In the genomic region with DNA sequence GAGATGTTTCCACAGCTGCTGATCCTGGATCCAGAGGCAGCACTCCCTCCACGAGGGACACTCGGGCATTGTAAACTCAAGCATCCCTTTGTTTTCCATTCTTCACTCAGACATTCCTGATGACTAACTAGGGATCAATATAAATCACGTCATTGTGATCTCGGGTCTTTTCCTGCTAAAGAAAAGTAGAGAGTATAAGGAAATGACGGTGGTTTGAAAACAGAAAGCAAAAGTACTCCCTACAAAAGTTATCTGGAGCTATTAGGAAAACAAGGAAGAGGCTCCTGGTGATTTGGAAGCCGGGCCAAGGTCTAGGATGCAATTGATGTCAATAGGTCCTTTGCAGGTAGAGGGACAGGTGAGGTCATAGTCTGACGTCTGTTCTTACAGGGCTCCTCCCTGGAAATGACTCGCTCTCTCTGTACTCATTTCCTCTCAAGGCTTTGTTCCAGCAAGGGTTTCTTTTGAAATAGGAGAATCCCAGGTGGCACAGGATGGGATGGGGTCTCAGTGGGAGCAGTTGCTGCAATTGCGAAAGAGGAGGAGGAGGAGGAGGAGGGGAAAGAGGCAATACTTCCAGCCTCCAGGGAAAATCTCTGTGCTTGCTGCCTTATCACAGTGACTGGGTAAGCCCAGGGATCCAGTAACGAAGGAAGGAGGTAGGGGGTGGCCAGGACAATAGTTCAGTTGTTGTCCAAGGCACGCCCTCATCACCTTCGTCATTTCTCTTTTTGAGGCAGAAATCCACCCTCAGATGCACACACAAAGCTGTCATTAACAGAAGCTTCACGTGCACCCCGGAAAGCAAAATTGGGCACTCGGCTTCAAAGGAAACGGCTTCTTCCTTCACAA, we compare ENCODE assay signal across 8 cellular contexts.
A peak's percentile ranks its signal among the peaks of the same experiment; 100 is the strongest.
DNase-seq lines count a peak whose midpoint lies in the region; ATAC-seq, FAIRE-seq and TF ChIP-seq lines count a peak whose summit lies in the region.

No MANE protein-coding gene starts in this region.

- CTCF ChIA-PET in CD4-positive, alpha-beta T cell (lab: Charles Lee) = no interaction called here
- CTCF ChIA-PET in endothelial cell of umbilical vein (lab: Charles Lee) = interaction anchor here (0.9 to 2.3 kb wide), 9 partner anchors 11 to 115 kb away, joined by 3 to 13 read pairs (median 5); no protein-coding TSS in a partner anchor

- H3K9me3 ChIP-seq in CD4-positive, alpha-beta T cell (ENCODE audit: control insufficient read depth, low read length) = no peaks in the 10 kb centered on the region
- no peaks in the 10 kb centered on the region for H3K9me3 ChIP-seq in SJSA1 (replicated peaks)
- H3K9me3 ChIP-seq in endothelial cell of umbilical vein (replicated peaks; ENCODE audit: control insufficient read depth, insufficient read depth, low read length) = no peaks in the 10 kb centered on the region
- no peaks in the 10 kb centered on the region for H3K9me3 ChIP-seq in WERI-Rb-1 (ENCODE audit: severe bottlenecking)

- peak overlapping the region; percentile 19 for H3K27ac ChIP-seq in CD4-positive, alpha-beta T cell (ENCODE audit: low read depth, low read length)
- peak overlapping the region; percentile 38 for H3K27ac ChIP-seq in SJSA1
- H3K27ac ChIP-seq in endothelial cell of umbilical vein (ENCODE audit: insufficient read depth, low read depth, low read length) = peak overlapping the region; percentile 91
- no peak overlapping the region for H3K27ac ChIP-seq in WERI-Rb-1

- no peaks in the 10 kb centered on the region for H3K27me3 ChIP-seq in CD4-positive, alpha-beta T cell (ENCODE audit: control insufficient read depth, insufficient read depth, low read length)
- no peaks in the 10 kb centered on the region for H3K27me3 ChIP-seq in SJSA1 (replicated peaks)
- peaks cover 2 to 12% of the 10 kb centered on the region in 2 experiments for H3K27me3 ChIP-seq in endothelial cell of umbilical vein (ENCODE audit: control insufficient read depth in 2 of 2, insufficient read depth in 2 of 2, low read length in 2 of 2)
- no peaks in the 10 kb centered on the region for H3K27me3 ChIP-seq in WERI-Rb-1 (ENCODE audit: insufficient read depth, low read depth, severe bottlenecking)

- no peaks in the 10 kb centered on the region for H3K79me2 ChIP-seq in endothelial cell of umbilical vein (ENCODE audit: control insufficient read depth, insufficient read depth, low read length)

- peak; percentile 94 for FAIRE-seq in endothelial cell of umbilical vein (lab: Jason Lieb, UNC)

- no peak for TF ChIP-seq CTCF in CD4-positive, alpha-beta T cell (IDR thresholded peaks at IDR 0.05)
- TF ChIP-seq CTCF in endothelial cell of umbilical vein (IDR thresholded peaks at IDR 0.05; ENCODE audit: extremely low read depth in 1 of 2, insufficient read depth in 1 of 2, low read depth in 1 of 2, low read length in 2 of 2) (no peak), WERI-Rb-1 (IDR thresholded peaks at IDR 0.05; ENCODE audit: low read depth, low read length) (no peak)

- H3K27me3 Mint-ChIP-seq in CD4-positive, alpha-beta T cell = no peaks in the 10 kb centered on the region
- peaks cover 0 to 2% (median 0%) of the 10 kb centered on the region in 5 donors for H3K27me3 Mint-ChIP-seq in naive thymus-derived CD8-positive, alpha-beta T cell

- H3K36me3 ChIP-seq in SJSA1 (no peaks in the 10 kb centered on the region), endothelial cell of umbilical vein (ENCODE audit: control insufficient read depth in 2 of 2, extremely low read depth in 1 of 2, insufficient read depth in 2 of 2, low read length in 2 of 2) (no peaks in the 10 kb centered on the region), WERI-Rb-1 (no peaks in the 10 kb centered on the region)

- intact Hi-C loops in CD4-positive, alpha-beta T cell (cut with DNase I, micrococcal nuclease) = no loop called here
- intact Hi-C loops in endothelial cell of umbilical vein (cut with micrococcal nuclease) = loop anchor here (1.0 to 2.0 kb wide), 10 partner anchors 15 to 501 kb away; partner anchors contain the start of genes RREB1 and SSR1

- ATAC-seq in CD4-positive, alpha-beta T cell (ENCODE audit: poor library complexity) = peak; percentile 89
- ATAC-seq in HG02610 (IDR thresholded peaks at IDR 0.05; ENCODE audit: unreplicated experiment) (peak; percentile 15), HG03280 (IDR thresholded peaks at IDR 0.05; ENCODE audit: unreplicated experiment) (no peak)
- peak; percentile 77 to 89 for ATAC-seq in naive thymus-derived CD8-positive, alpha-beta T cell

- TF ChIP-seq POLR2A in endothelial cell of umbilical vein (IDR thresholded peaks at IDR 0.05; ENCODE audit: low read depth, low read length) = no peak

- H3K9ac ChIP-seq in endothelial cell of umbilical vein (replicated peaks; ENCODE audit: extremely low read depth, insufficient read depth, low read length) = peak overlapping the region; percentile 77

- H3K27ac Mint-ChIP-seq in CD4-positive, alpha-beta T cell = peak overlapping the region; percentile 93
- H3K27ac Mint-ChIP-seq in naive thymus-derived CD8-positive, alpha-beta T cell = peak overlapping the region; percentile 69 to 99 (median 98)

- DNase-seq in CD4-positive, alpha-beta T cell = peak in 6 of 10 experiments; percentile 8 to 54 (median 18)
- DNase-seq in SJSA1 (ENCODE audit: low read depth in 1 of 2, low spot score in 2 of 2) = peak in 1 of 2 experiments; percentile 71
- DNase-seq in endothelial cell of umbilical vein (ENCODE audit: low read depth, low spot score) = peak; percentile 91
- peak in 9 of 10 donors; percentile 9 to 73 (median 66) for DNase-seq in naive thymus-derived CD8-positive, alpha-beta T cell
- DNase-seq in WERI-Rb-1 = no peak
- no peak for DNase-seq in amygdala (lab: John Stamatoyannopoulos, UW)

- H3K4me3 Mint-ChIP-seq in CD4-positive, alpha-beta T cell = peak overlapping the region; percentile 93
- peak overlapping the region; percentile 84 to 98 (median 94) for H3K4me3 Mint-ChIP-seq in naive thymus-derived CD8-positive, alpha-beta T cell

- no peaks in the 10 kb centered on the region for H3K36me3 Mint-ChIP-seq in CD4-positive, alpha-beta T cell (ENCODE audit: low read depth)
- H3K36me3 Mint-ChIP-seq in naive thymus-derived CD8-positive, alpha-beta T cell = no peaks in the 10 kb centered on the region

- peak overlapping the region; percentile 78 for H3K4me2 ChIP-seq in endothelial cell of umbilical vein (ENCODE audit: insufficient read depth, low read length)

- H3K9me3 Mint-ChIP-seq in CD4-positive, alpha-beta T cell = no peaks in the 10 kb centered on the region
- H3K9me3 Mint-ChIP-seq in naive thymus-derived CD8-positive, alpha-beta T cell = no peaks in the 10 kb centered on the region

- dilution Hi-C loops in endothelial cell of umbilical vein (cut with MboI; ENCODE audit: extremely low pct_ligation_motif_present, low sequenced_read_pairs) = no loop called here

- H3K4me3 ChIP-seq in SJSA1 = peak overlapping the region; percentile 28
- peak overlapping the region; percentile 24 to 69 (median 37) for H3K4me3 ChIP-seq in endothelial cell of umbilical vein (replicated peaks in 1 of 3; ENCODE audit: insufficient read depth in 1 of 3, low read depth in 1 of 3, low read length in 3 of 3)
- H3K4me3 ChIP-seq in WERI-Rb-1 (ENCODE audit: low read depth, low read length) = no peak overlapping the region

- POLR2A ChIA-PET in CD4-positive, alpha-beta T cell (lab: Charles Lee) = interaction anchor here (0.9 kb wide), 1 partner anchor 201 kb away, joined by 3 read pairs; no protein-coding TSS in a partner anchor
- POLR2A ChIA-PET in endothelial cell of umbilical vein (lab: Charles Lee) = interaction anchor here (0.6 to 1.6 kb wide), 2 partner anchors 12 to 15 kb away, joined by 3 to 4 read pairs; no protein-coding TSS in a partner anchor
- POLR2A ChIA-PET in naive thymus-derived CD8-positive, alpha-beta T cell (lab: Charles Lee) = interaction anchor here (0.6 to 0.9 kb wide), 2 partner anchors 277 to 483 kb away, joined by 3 to 4 read pairs; no protein-coding TSS in a partner anchor

- H3K4me1 ChIP-seq in SJSA1 (replicated peaks) (peaks cover 12% of the 10 kb centered on the region), endothelial cell of umbilical vein (ENCODE audit: control insufficient read depth, extremely low read depth, insufficient read depth, low read length) (peaks cover 17% of the 10 kb centered on the region)

- no peaks in the 10 kb centered on the region for H4K20me1 ChIP-seq in endothelial cell of umbilical vein (replicated peaks; ENCODE audit: control insufficient read depth, extremely low read depth, insufficient read depth, low read length)

- H3K4me1 Mint-ChIP-seq in CD4-positive, alpha-beta T cell (ENCODE audit: low read depth) = peaks cover 22% of the 10 kb centered on the region
- H3K4me1 Mint-ChIP-seq in naive thymus-derived CD8-positive, alpha-beta T cell = peaks cover 9 to 35% (median 16%) of the 10 kb centered on the region in 4 donors

- TSS peak; percentile 94 for BruUV-seq in endothelial cell of umbilical vein (replicated peaks; lab: Mats Ljungman, UMichigan)

- peak overlapping the region; percentile 63 for H2AFZ ChIP-seq in endothelial cell of umbilical vein (ENCODE audit: low read depth, low read length)

- H3K9me1 ChIP-seq in endothelial cell of umbilical vein (replicated peaks; ENCODE audit: control insufficient read depth, extremely low read depth, insufficient read depth, low read length) = no peaks in the 10 kb centered on the region

TF ChIP-seq in endothelial cell of umbilical vein, 7 proteins besides CTCF, POLR2A, EP300 and RAD21:
- TF ChIP-seq MAX (IDR thresholded peaks at IDR 0.05; ENCODE audit: insufficient read depth, insufficient read length) = no peak
- TF ChIP-seq FOS (IDR thresholded peaks at IDR 0.05; ENCODE audit: borderline replicate concordance, insufficient read depth, low read length) = peak; percentile 78
- peak; percentile 44 for TF ChIP-seq POLR2AphosphoS5 (IDR thresholded peaks at IDR 0.05; ENCODE audit: insufficient read depth, low read depth, low read length)
- TF ChIP-seq EZH2 (IDR thresholded peaks at IDR 0.05; ENCODE audit: borderline replicate concordance, low read depth, low read length, severe bottlenecking) = no peak
- peak; percentile 34 for TF ChIP-seq GATA2 (IDR thresholded peaks at IDR 0.05; ENCODE audit: insufficient read depth, insufficient read length, low read depth, low read length)
- peak; percentile 84 for TF ChIP-seq JUN (IDR thresholded peaks at IDR 0.05; ENCODE audit: borderline replicate concordance, insufficient read depth, insufficient read length, low read depth)
- peak; percentile 41 for TF ChIP-seq MYC (IDR thresholded peaks at IDR 0.05; ENCODE audit: low read depth, low read length)

Comparison
In these comparisons a context has a peak if more than half of its experiments do, and no peak if none do; other contexts are left out.
1. DNase-seq: peak in CD4-positive, alpha-beta T cell (6 of 10), endothelial cell of umbilical vein (single experiment) and naive thymus-derived CD8-positive, alpha-beta T cell (9 of 10); none in WERI-Rb-1 (single experiment) and amygdala (0 of 56).